ENCODE assay signal across 8 cellular contexts in the genomic region with DNA sequence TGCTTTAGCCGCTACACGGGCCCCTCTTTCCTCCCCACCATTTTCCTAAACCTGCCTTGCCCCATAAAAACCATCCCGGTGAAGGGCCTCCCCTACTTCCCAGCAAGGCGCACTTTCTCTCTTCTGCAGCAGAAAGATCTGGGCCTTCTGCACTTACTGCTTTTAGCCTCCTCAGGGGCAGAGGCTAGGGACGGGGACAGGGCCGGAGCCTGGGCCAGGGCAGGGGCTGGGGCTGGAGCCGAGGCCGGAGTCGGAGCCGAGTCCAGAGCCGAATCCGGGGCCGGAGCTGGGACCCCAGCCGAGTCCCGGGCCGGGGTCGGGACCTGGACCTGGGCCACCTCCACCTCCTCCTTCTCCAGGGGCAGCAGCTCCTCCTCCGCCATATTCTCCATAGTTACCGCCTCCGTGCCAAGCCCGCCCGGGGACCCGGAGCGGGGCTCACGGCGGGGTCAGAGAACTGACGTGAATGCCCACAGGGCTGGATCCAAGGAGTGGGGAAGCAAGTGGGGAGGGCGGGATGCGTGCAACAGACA. TPM values are rescaled to one million over a fixed set of nuclear protein-coding genes. Genes with fewer than 3 reads are reported as not detected.
A peak's percentile ranks its signal among the peaks of the same experiment; 100 is the strongest.
DNase-seq lines count a peak whose midpoint lies in the region; ATAC-seq and TF ChIP-seq lines count a peak whose summit lies in the region.

No MANE protein-coding gene starts in this region.

- no peak for TF ChIP-seq EP300 in ovary (IDR thresholded peaks at IDR 0.05)

- no peaks in the 10 kb centered on the region for H3K9me3 ChIP-seq in ES-I3 (ENCODE audit: control insufficient read depth, insufficient read depth, low read length)
- H3K9me3 ChIP-seq in WERI-Rb-1 (ENCODE audit: severe bottlenecking): no peaks in the 10 kb centered on the region
- no peaks in the 10 kb centered on the region for H3K9me3 ChIP-seq in ovary

- peak overlapping the region; percentile 84 for H3K4me3 ChIP-seq in WERI-Rb-1 (ENCODE audit: low read depth, low read length)
- H3K4me3 ChIP-seq in fibroblast of villous mesenchyme (ENCODE audit: low read depth, low read length): peak overlapping the region; percentile 95
- peak overlapping the region; percentile 87 for H3K4me3 ChIP-seq in ovary

- ATAC-seq in GM19455 (IDR thresholded peaks at IDR 0.05; ENCODE audit: unreplicated experiment) (peak; percentile 37), HG03457 (IDR thresholded peaks at IDR 0.05; ENCODE audit: unreplicated experiment) (peak; percentile 20)

- no peak for DNase-seq in WERI-Rb-1
- DNase-seq in fibroblast of villous mesenchyme (ENCODE audit: low read depth): peak; percentile 31
- DNase-seq in ovary: no peak
- no peak for DNase-seq in NCI-H2029 (lab: John Stamatoyannopoulos, UW)
- DNase-seq in DMS114 treated with DMSO at 0.1 percent for 48 hours (lab: John Stamatoyannopoulos, UW; ENCODE audit: unreplicated experiment): no peak

- intact Hi-C loops in ovary (cut with DNase I): loop anchor here in 2 of 4 donors (5.0 to 10.0 kb wide), 2 partner anchors 112 to 161 kb away; partner anchors contain the start of genes IVNS1ABP (in 1 of the 2) and RNF2 (in 1 of the 2)

- no peak for TF ChIP-seq POLR2A in ovary (IDR thresholded peaks at IDR 0.05)

- peak overlapping the region; percentile 93 for H3K27ac ChIP-seq in WERI-Rb-1
- peak overlapping the region; percentile 99 to 100 for H3K27ac ChIP-seq in ovary

- H3K36me3 ChIP-seq in ES-I3 (ENCODE audit: insufficient read depth, low read length) (no peaks in the 10 kb centered on the region; the same call in 1 of the 2 replicates), WERI-Rb-1 (peaks cover 4% of the 10 kb centered on the region; the same call in 1 of the 2 replicates), ovary (no peaks in the 10 kb centered on the region)

- 1% methylated on average over 29 of the region's 29 CpGs for WGBS in ovary, 3 donors

- H3K27me3 ChIP-seq in WERI-Rb-1 (ENCODE audit: insufficient read depth, low read depth, severe bottlenecking): no peaks in the 10 kb centered on the region
- no peaks in the 10 kb centered on the region for H3K27me3 ChIP-seq in ovary

- no peak for TF ChIP-seq CTCF in WERI-Rb-1 (IDR thresholded peaks at IDR 0.05; ENCODE audit: low read depth, low read length)
- TF ChIP-seq CTCF in fibroblast of villous mesenchyme (IDR thresholded peaks at IDR 0.05; ENCODE audit: insufficient read depth, low read depth, low read length): no peak
- no peak for TF ChIP-seq CTCF in ovary (IDR thresholded peaks at IDR 0.05)

- H3K4me1 ChIP-seq in ES-I3 (ENCODE audit: insufficient read depth, low read length) (no peaks in the 10 kb centered on the region), ovary (ENCODE audit: insufficient read depth) (peaks cover 2% of the 10 kb centered on the region)

- peak overlapping the region; percentile 81 for H3K9ac ChIP-seq in ES-I3 (ENCODE audit: low read depth, low read length)

RNA-seq across cellular contexts. Expression of gene TRMT1L, which starts 0.4 kb away (rescaled TPM):
- total RNA-seq in fibroblast of villous mesenchyme (11.6 and 24.6 TPM in 2 replicates), ovary (10 to 100 TPM; 13.1 to 24.9 (median 20.2) TPM)
- polyA plus RNA-seq in ovary: 10 to 100 TPM in 1 of 2 donors, 1 to 10 TPM in 1; 8.0 to 15.8 TPM

RNA-seq across cellular contexts. Expression of gene SWT1, which starts 0.6 kb away (rescaled TPM):
- total RNA-seq in fibroblast of villous mesenchyme: 3.9 and 5.2 TPM in 2 replicates
- total RNA-seq in ovary: 10 to 100 TPM in 2 of 7 donors, 1 to 10 TPM in 5; 7.8 to 16.6 (median 9.4) TPM
- polyA plus RNA-seq in ovary: 1 to 10 TPM; 3.3 to 5.9 TPM
